Comparison of ENCODE assay signal across 8 cellular contexts in genomic region chr17:74203439-74204240, GRCh38. TPM values are rescaled to one million over a fixed set of nuclear protein-coding genes. Genes with fewer than 3 reads are reported as not detected.
A peak's percentile ranks its signal among the peaks of the same experiment; 100 is the strongest.
DNase-seq lines count a peak whose midpoint lies in the region; ATAC-seq and TF ChIP-seq lines count a peak whose summit lies in the region.

TSS of gene RPL38 (plus strand) at chr17:74203678. CDS start at chr17:74203956, 278 bp downstream.

- POLR2A ChIA-PET in AG04450 (lab: Yijun Ruan, JAX): interaction anchor here (0.7 to 2.5 kb wide), 4 partner anchors 8 to 27 kb away, joined by 3 to 18 read pairs (median 4); partner anchors contain the start of gene TTYH2

- H3K27me3 ChIP-seq in AG04450 (ENCODE audit: control insufficient read depth, insufficient read depth, low read length): peaks cover 13% of the 10 kb centered on the region

- ATAC-seq in GM18870 (IDR thresholded peaks at IDR 0.05; ENCODE audit: unreplicated experiment) (peak; percentile 51), HG03175 (IDR thresholded peaks at IDR 0.05; ENCODE audit: unreplicated experiment) (peak; percentile 83)
- ATAC-seq in activated CD4-positive, CD25-positive, alpha-beta regulatory T cell treated with anti-CD3 and anti-CD28 coated beads, Interleukin-2, amount 50 U/mL, for 24 hours: peak; percentile 85 to 87

- DNase-seq in AG04450 (ENCODE audit: low read depth, low spot score) (peak; percentile 94), NCI-H446 (lab: John Stamatoyannopoulos, UW) (peak; percentile 97 to 99), cerebellar cortex (ENCODE audit: low spot score) (peak; percentile 98), islet precursor cell (peak; percentile 99)
- DNase-seq in stimulated activated CD4-positive, alpha-beta T cell treated with anti-CD3 and anti-CD28 coated beads, Interleukin-12 subunit alpha, Interleukin-12 subunit beta, amount 100 ng/mL, for 48 hours (ENCODE audit: low read depth in 2 of 3, low spot score in 1 of 3): peak; percentile 93 to 100 (median 94)

- H3K4me3 ChIP-seq in AG04450 (ENCODE audit: low read depth, low read length): peak within 1 kb of the TSS; percentile 96

- H3K9me3 ChIP-seq in AG04450 (ENCODE audit: control insufficient read depth, insufficient read depth, low read length): peaks cover 4% of the 10 kb centered on the region; the same call in 1 of the 2 replicates

- CTCF ChIA-PET in AG04450 (lab: Charles Lee): interaction anchor here (0.5 to 2.8 kb wide), 22 partner anchors 9 to 1644 kb away, joined by 3 to 31 read pairs (median 4); partner anchors contain the start of gene TTYH2

- TF ChIP-seq CTCF in AG04450 (IDR thresholded peaks at IDR 0.05; ENCODE audit: low read depth, low read length): peak; percentile 97

- peak within 1 kb of the TSS; percentile 88 for H3K27ac ChIP-seq in AG04450 (ENCODE audit: low read depth, low read length)

RNA-seq across cellular contexts. Expression of gene RPL38, which starts in this region (rescaled TPM):
- 2,243 and 2,383 TPM in 2 replicates for polyA plus RNA-seq in AG04450 (2011; rRNA removed)
- polyA minus RNA-seq in AG04450 (2011; rRNA and poly(A)+ RNA removed): 715 and 775 TPM in 2 replicates

Comparison
In these comparisons a context has a peak if more than half of its experiments do, and no peak if none do; other contexts are left out.
1. Peak in every context shown above with its lines: DNase-seq, ATAC-seq, H3K4me3 ChIP-seq and H3K27ac ChIP-seq.